Comparison of ENCODE assay signal across 29 cellular contexts in the genomic region with DNA sequence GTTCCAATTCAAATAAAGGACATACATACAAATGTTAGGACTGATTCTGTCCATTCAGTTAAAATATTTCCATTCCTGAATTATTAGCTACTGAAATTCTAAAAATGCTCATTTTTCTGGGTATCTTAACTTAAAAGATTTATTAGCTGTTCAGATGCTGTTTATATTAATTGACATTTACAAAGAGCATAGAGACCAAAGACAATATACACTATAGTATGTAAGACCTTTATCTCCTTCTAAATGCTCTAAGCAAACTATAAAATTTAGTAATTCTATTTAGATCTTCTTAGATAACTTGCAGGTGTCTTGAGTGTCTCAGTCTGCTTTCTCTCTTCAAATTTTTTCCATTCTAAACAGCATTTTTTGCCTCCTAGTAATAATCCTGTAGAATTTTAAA. TPM values are rescaled to one million over a fixed set of nuclear protein-coding genes. Genes with fewer than 3 reads are reported as not detected.
"Had no signal": no experiment of that assay in that cellular context is flagged by ENCODE, and none has a peak within 500 bp of the region (broad histone marks: within the 10 kb centered on the region; RNA-seq: fewer than 3 reads in every experiment).

No MANE protein-coding gene starts in this region.

- H3K9me3 Mint-ChIP-seq: endodermal cell, mesothelial cell of epicardium had no signal

- DNase-seq: cortex of kidney; effector CD8-positive, alpha-beta T cell; effector memory CD8-positive, alpha-beta T cell; endodermal cell; erythroblast; esophagus squamous epithelium; foreskin fibroblast; foreskin melanocyte; gastrocnemius medialis; glutamatergic neuron; head of caudate nucleus; heart right ventricle; hippocampal formation; left cardiac atrium; left lung; left ventricle myocardium superior; lower lobe of right lung; mesenchymal stem cell; mucosa of descending colon; naive B cell; naive thymus-derived CD8-positive, alpha-beta T cell had no signal

- ATAC-seq: effector memory CD8-positive, alpha-beta T cell; esophagus mucosa; gastrocnemius medialis; heart right ventricle; left cardiac atrium; left lung; left ventricle myocardium superior; lower lobe of right lung; mucosa of descending colon; naive thymus-derived CD8-positive, alpha-beta T cell had no signal

- H3K27ac Mint-ChIP-seq: dendritic cell treated with granulocyte-macrophage colony-stimulating factor and Interleukin-4, amounts not matched to agents 40 ng/mL and 50 ng/mL, for 4 days; effector memory CD8-positive, alpha-beta T cell; endodermal cell; mesothelial cell of epicardium; naive B cell had no signal

- FAIRE-seq: keratinocyte had no signal

RNA-seq across cellular contexts. Expression of gene MYOC, which starts 50.1 kb away (rescaled TPM):
- total RNA-seq: dermis microvascular lymphatic vessel endothelial cell; endodermal cell; kidney epithelial cell; lung microvascular endothelial cell; myocyte; naive thymus-derived CD8-positive, alpha-beta T cell had no signal
- polyA plus RNA-seq: keratinocyte; naive thymus-derived CD8-positive, alpha-beta T cell had no signal
